15 cellular contexts compared by ENCODE assay signal in genomic region chr3:13673207-13673606, GRCh38.
DNase-seq lines count a peak whose midpoint lies in the region; ATAC-seq and TF ChIP-seq lines count a peak whose summit lies in the region.
"Had no signal": no experiment of that assay in that cellular context is flagged by ENCODE, and none has a peak within 500 bp of the region (broad histone marks: within the 10 kb centered on the region; RNA-seq: fewer than 3 reads in every experiment).

No MANE protein-coding gene starts in this region.

- CTCF ChIA-PET in Caco-2 (lab: Charles Lee) = interaction anchor here (0.7 to 1.7 kb wide), 3 partner anchors 15 to 103 kb away, joined by 3 to 4 read pairs (median 3); no protein-coding TSS in a partner anchor

- H3K27me3 ChIP-seq in Caco-2 (replicated peaks; ENCODE audit: control insufficient read depth, insufficient read depth, low read length) (no peaks in the 10 kb centered on the region), Peyer's patch (no peaks in the 10 kb centered on the region)

- intact Hi-C loops in Caco-2 (cut with micrococcal nuclease; ENCODE audit: unreplicated experiment) = loop anchor here (1.0 kb wide), 1 partner anchor 212 kb away; no protein-coding TSS in a partner anchor

- BruUV-seq in Caco-2 (replicated peaks; lab: Mats Ljungman, UMichigan) = no TSS peak

- H3K9me3 ChIP-seq in Caco-2 (no peaks in the 10 kb centered on the region), Peyer's patch (no peaks in the 10 kb centered on the region)

- no peaks in the 10 kb centered on the region for H3K4me1 Mint-ChIP-seq in Caco-2 (ENCODE audit: low read depth, unreplicated experiment)
- H3K4me1 Mint-ChIP-seq: activated naive CD8-positive, alpha-beta T cell treated with anti-CD3 and anti-CD28 coated beads for 36 hours had no signal

- no peaks in the 10 kb centered on the region for H3K36me3 Mint-ChIP-seq in Caco-2 (ENCODE audit: insufficient read depth, unreplicated experiment)
- H3K36me3 Mint-ChIP-seq: activated naive CD8-positive, alpha-beta T cell treated with anti-CD3 and anti-CD28 coated beads for 36 hours had no signal

- no peaks in the 10 kb centered on the region for H3K36me3 ChIP-seq in Caco-2 (ENCODE audit: control insufficient read depth, insufficient read depth, low read length)
- H3K36me3 ChIP-seq in Peyer's patch = no peaks in the 10 kb centered on the region

- POLR2A ChIA-PET in Caco-2 (lab: Charles Lee) = no interaction called here

- in situ Hi-C loops in astrocyte of the cerebellum (cut with HindIII; ENCODE audit: low sequenced_read_pairs) = no loop called here

- H3K4me1 ChIP-seq in Caco-2 = no peaks in the 10 kb centered on the region
- H3K4me1 ChIP-seq in Peyer's patch = no peaks in the 10 kb centered on the region

- H3K27ac ChIP-seq in Peyer's patch = no peak overlapping the region
- H3K27ac ChIP-seq: KMS-11 had no signal

- no peaks in the 10 kb centered on the region for H3K9me3 Mint-ChIP-seq in Caco-2 (ENCODE audit: unreplicated experiment)
- H3K9me3 Mint-ChIP-seq: activated naive CD8-positive, alpha-beta T cell treated with anti-CD3 and anti-CD28 coated beads for 36 hours; stimulated activated naive CD8-positive, alpha-beta T cell treated with anti-CD3 and anti-CD28 coated beads, Interleukin-15, Interleukin-2, amounts not matched to agents 100 ng/mL and 50 ng/mL, for 24 hours had no signal

- DNase-seq in Caco-2 = no peak
- no peak for DNase-seq in HFF-Myc (ENCODE audit: extremely low read depth, low read depth)
- no peak for DNase-seq in astrocyte of the cerebellum (ENCODE audit: low read depth)
- peak; percentile 30 for DNase-seq in kidney tubule cell (ENCODE audit: low spot score)
- no peak for DNase-seq in nucleus accumbens (lab: John Stamatoyannopoulos, UW)
- no peak for DNase-seq in Peyer's patch
- no peak for DNase-seq in erythroblast (lab: John Stamatoyannopoulos, UW)
- DNase-seq: activated naive CD8-positive, alpha-beta T cell treated with anti-CD3 and anti-CD28 coated beads for 36 hours; hypothalamus; mesenchymal stem cell; posterior cingulate gyrus; stimulated activated CD4-positive, alpha-beta T cell treated with anti-CD3 and anti-CD28 coated beads, Interleukin-2, amount 100 ng/mL, for 48 hours had no signal

- TF ChIP-seq POLR2A in Peyer's patch (IDR thresholded peaks at IDR 0.05) = no peak
- TF ChIP-seq POLR2A in erythroblast (IDR thresholded peaks at IDR 0.05; ENCODE audit: low read length) = no peak

- no peak overlapping the region for H3K27ac Mint-ChIP-seq in Caco-2 (ENCODE audit: unreplicated experiment)
- H3K27ac Mint-ChIP-seq: activated naive CD8-positive, alpha-beta T cell treated with anti-CD3 and anti-CD28 coated beads for 36 hours; stimulated activated naive CD8-positive, alpha-beta T cell treated with anti-CD3 and anti-CD28 coated beads, Interleukin-15, Interleukin-2, amounts not matched to agents 100 ng/mL and 50 ng/mL, for 24 hours had no signal

- no peak for ATAC-seq in GM21529 (IDR thresholded peaks at IDR 0.05; ENCODE audit: unreplicated experiment)

- no peak overlapping the region for H3K4me3 Mint-ChIP-seq in Caco-2 (ENCODE audit: unreplicated experiment)
- H3K4me3 Mint-ChIP-seq: activated naive CD8-positive, alpha-beta T cell treated with anti-CD3 and anti-CD28 coated beads for 36 hours; stimulated activated naive CD8-positive, alpha-beta T cell treated with anti-CD3 and anti-CD28 coated beads, Interleukin-15, Interleukin-2, amounts not matched to agents 100 ng/mL and 50 ng/mL, for 24 hours had no signal

- H3K4me3 ChIP-seq in Caco-2 (ENCODE audit: low read depth, low read length) = no peak overlapping the region
- no peak overlapping the region for H3K4me3 ChIP-seq in HFF-Myc (replicated peaks; ENCODE audit: low read depth, low read length)
- no peak overlapping the region for H3K4me3 ChIP-seq in astrocyte of the cerebellum (ENCODE audit: low read depth, low read length)
- H3K4me3 ChIP-seq in Peyer's patch = no peak overlapping the region

- H3K27me3 Mint-ChIP-seq in Caco-2 (ENCODE audit: insufficient read depth, unreplicated experiment) = peaks cover 9% of the 10 kb centered on the region

- peak; percentile 39 to 54 for TF ChIP-seq CTCF in Caco-2 (IDR thresholded peaks at IDR 0.05; ENCODE audit: insufficient read depth in 1 of 2, low read depth in 1 of 2, low read length in 1 of 2, severe bottlenecking in 1 of 2, unreplicated experiment in 1 of 2)
- TF ChIP-seq CTCF in HFF-Myc (IDR thresholded peaks at IDR 0.05; ENCODE audit: low read depth, low read length, missing control alignments) = peak; percentile 52
- TF ChIP-seq CTCF in astrocyte of the cerebellum (IDR thresholded peaks at IDR 0.05; ENCODE audit: low read depth, low read length, missing control alignments) = peak; percentile 30
- TF ChIP-seq CTCF in Peyer's patch (IDR thresholded peaks at IDR 0.05) = no peak

Comparison
In these comparisons a context has a peak if more than half of its experiments do, and no peak if none do; other contexts are left out.
1. CTCF ChIP-seq: peak in Caco-2 (2 of 2), HFF-Myc (single experiment) and astrocyte of the cerebellum (single experiment); none in Peyer's patch (0 of 6).